Comparison of ENCODE assay signal across 8 cellular contexts in the genomic region with DNA sequence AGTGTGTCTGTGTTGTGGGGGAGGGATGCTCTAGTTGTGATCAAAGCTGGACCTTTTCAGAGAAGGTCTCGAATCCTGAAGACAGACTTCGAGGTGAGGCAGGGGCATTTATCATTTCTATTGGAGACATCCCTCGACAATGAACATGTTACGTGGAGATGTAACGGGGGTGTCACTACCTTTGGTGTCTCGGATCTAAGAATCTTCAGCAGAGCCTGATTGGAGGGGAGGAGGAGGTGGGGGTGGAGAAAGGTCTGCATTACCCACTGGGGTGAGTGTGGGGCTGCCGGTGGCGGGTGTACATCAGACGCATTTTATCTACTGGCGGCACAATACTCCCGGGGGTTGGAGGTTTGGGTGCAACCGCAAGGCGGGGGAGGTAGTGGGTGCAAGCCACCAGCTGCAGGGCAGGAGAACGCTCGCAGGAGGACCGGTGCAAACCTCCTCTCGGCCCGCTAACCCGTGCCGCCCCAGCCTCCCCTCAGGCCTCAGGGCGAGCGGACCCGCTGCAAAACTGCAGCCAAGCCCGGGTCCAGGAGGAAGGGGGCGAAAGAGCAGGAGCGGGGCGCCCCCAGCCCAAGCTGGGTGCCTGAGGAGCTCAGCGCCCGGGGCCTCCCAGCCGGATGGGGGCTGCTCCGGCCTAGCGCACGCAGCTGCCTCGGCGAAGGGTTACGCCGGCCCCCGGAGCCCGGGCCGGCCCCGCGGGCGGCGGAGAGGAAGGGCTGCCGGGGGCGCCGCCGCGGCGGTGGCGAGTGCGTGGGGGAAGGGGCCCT. TPM values are rescaled to one million over a fixed set of nuclear protein-coding genes. Genes with fewer than 3 reads are reported as not detected.
DNase-seq lines count a peak whose midpoint lies in the region; ATAC-seq lines count a peak whose summit lies in the region.

No MANE protein-coding gene starts in this region.

- H3K4me1 ChIP-seq in mesenchymal stem cell (ENCODE audit: control insufficient read depth, insufficient read depth, low read depth, low read length): peaks cover 11% of the 10 kb centered on the region

- H2BK15ac ChIP-seq in mesenchymal stem cell (ENCODE audit: low read depth, poor library complexity, severe bottlenecking): peak overlapping the region; percentile 65

- peak overlapping the region; percentile 0 to 89 for H3K4ac ChIP-seq in mesenchymal stem cell (ENCODE audit: low read depth in 1 of 2, low read length in 2 of 2)

- H3K23ac ChIP-seq in mesenchymal stem cell (ENCODE audit: low read length in 2 of 2): peak overlapping the region in 1 of 2 experiments; percentile 99

- peak overlapping the region; percentile 94 for H3K4me2 ChIP-seq in mesenchymal stem cell (ENCODE audit: low read length, poor library complexity, severe bottlenecking)

- under 1% methylated on average over 29 of the region's 52 CpGs for WGBS in mesenchymal stem cell

- peak overlapping the region; percentile 87 for H2BK120ac ChIP-seq in mesenchymal stem cell (ENCODE audit: low read depth, low read length)

- H3K4me3 ChIP-seq in mesenchymal stem cell (ENCODE audit: insufficient read depth in 1 of 2, low read depth in 1 of 2, low read length in 2 of 2): peak overlapping the region; percentile 90 to 96

- peak overlapping the region; percentile 90 for H3K9ac ChIP-seq in mesenchymal stem cell (ENCODE audit: low read length)

- peak overlapping the region in 1 of 2 experiments; percentile 21 for H2BK12ac ChIP-seq in mesenchymal stem cell (ENCODE audit: low read length in 2 of 2)

- ATAC-seq in HG02840 (IDR thresholded peaks at IDR 0.05; ENCODE audit: low FRiP score, unreplicated experiment): peak; percentile 20

- peaks cover 6% of the 10 kb centered on the region for H3K79me1 ChIP-seq in mesenchymal stem cell (replicated peaks; ENCODE audit: low read length, poor library complexity, severe bottlenecking)

- H4K8ac ChIP-seq in mesenchymal stem cell (ENCODE audit: low read length): peak overlapping the region; percentile 74

- no peaks in the 10 kb centered on the region for H3K36me3 ChIP-seq in mesenchymal stem cell (ENCODE audit: control insufficient read depth in 1 of 2, insufficient read depth in 2 of 2, low read depth in 1 of 2, low read length in 2 of 2)

- H2BK5ac ChIP-seq in mesenchymal stem cell (ENCODE audit: low read depth, low read length, poor library complexity, severe bottlenecking): peak overlapping the region; percentile 68

- H3K27ac ChIP-seq in mesenchymal stem cell (ENCODE audit: low read length, poor library complexity, severe bottlenecking): peak overlapping the region; percentile 71

- peak overlapping the region; percentile 90 for H4K91ac ChIP-seq in mesenchymal stem cell (ENCODE audit: low read length)

- H3K14ac ChIP-seq in mesenchymal stem cell (ENCODE audit: low read length in 2 of 2): peak overlapping the region; percentile 82 to 100

- peak overlapping the region; percentile 46 for H2AFZ ChIP-seq in mesenchymal stem cell (ENCODE audit: low read depth, low read length)

- DNase-seq in DMS153 (lab: John Stamatoyannopoulos, UW): peak; percentile 11
- DNase-seq in DMS153 treated with DMSO at 0.1 percent for 48 hours (lab: John Stamatoyannopoulos, UW; ENCODE audit: unreplicated experiment): no peak
- DNase-seq in NCI-H2171 treated with DMSO at 0.1 percent for 48 hours (lab: John Stamatoyannopoulos, UW): peak; percentile 69
- DNase-seq in activated CD4-positive, alpha-beta T cell treated with anti-CD3 and anti-CD28 coated beads, Interleukin-2, amount 50 U/mL, for 4 hours: peak; percentile 72 to 74
- peak; percentile 54 for DNase-seq in ecto neural progenitor cell (ENCODE audit: low spot score)
- DNase-seq in mesenchymal stem cell: peak; percentile 61
- DNase-seq in stimulated activated CD8-positive, alpha-beta memory T cell treated with anti-CD3 and anti-CD28 coated beads, Interleukin-12 subunit alpha, Interleukin-12 subunit beta, amount 100 ng/mL, for 24 hours (ENCODE audit: extremely low read depth): peak; percentile 39

- H2AK5ac ChIP-seq in mesenchymal stem cell (ENCODE audit: low read length, severe bottlenecking): no peak overlapping the region

- H3K27me3 ChIP-seq in mesenchymal stem cell (ENCODE audit: control insufficient read depth in 1 of 2, insufficient read depth in 1 of 2, low read length in 2 of 2): no peaks in the 10 kb centered on the region

- H3K18ac ChIP-seq in mesenchymal stem cell (ENCODE audit: low read depth in 1 of 2, low read length in 2 of 2): peak overlapping the region; percentile 87 to 100

- H3K9me3 ChIP-seq in mesenchymal stem cell (ENCODE audit: control insufficient read depth, low read length): no peaks in the 10 kb centered on the region

RNA-seq across cellular contexts. Expression of gene ZNF652, which starts 0.7 kb away (rescaled TPM):
- polyA plus RNA-seq in mesenchymal stem cell (2013, experiment 1 of 2): 13.6 TPM
- 14.5 TPM for polyA plus RNA-seq in mesenchymal stem cell (2013, experiment 2 of 2)

RNA-seq across cellular contexts. Expression of gene PHB1, which starts 53.4 kb away (rescaled TPM):
- polyA plus RNA-seq in mesenchymal stem cell (2013, experiment 1 of 2): 104 TPM
- polyA plus RNA-seq in mesenchymal stem cell (2013, experiment 2 of 2): 105 TPM
